ENCODE assay signal across 30 cellular contexts in the genomic region with DNA sequence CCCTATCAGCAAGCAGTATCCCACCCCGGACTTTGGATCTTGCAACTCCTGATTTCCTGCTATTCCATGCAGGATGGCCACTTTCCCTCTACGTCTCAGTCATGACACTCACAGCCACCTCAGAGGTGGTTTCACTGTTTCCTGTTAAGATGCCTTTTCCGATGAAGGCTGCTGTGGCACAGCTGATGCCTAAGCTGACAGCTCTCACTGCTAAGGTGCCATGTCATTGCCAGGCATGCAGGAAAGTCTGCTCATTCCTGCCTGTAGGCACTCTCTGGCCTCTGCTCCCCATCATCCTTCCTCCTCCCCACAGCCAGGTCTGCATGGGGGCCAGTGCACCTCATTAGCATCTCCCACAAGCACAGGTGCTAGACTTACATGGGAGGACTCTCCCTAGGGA.
"Had no signal": no experiment of that assay in that cellular context is flagged by ENCODE, and none has a peak within 500 bp of the region (broad histone marks: within the 10 kb centered on the region; RNA-seq: fewer than 3 reads in every experiment).

No MANE protein-coding gene starts in this region.

- H3K4me1 ChIP-seq: left lung, lower lobe of right lung, right lobe of liver, tibial nerve, uterus had no signal

- H3K4me3 Mint-ChIP-seq: immature natural killer cell; naive thymus-derived CD8-positive, alpha-beta T cell; nephron; neural crest cell; stimulated activated memory B cell treated with anti-CD40 and anti-IgM and Interleukin-4, amounts not matched to agents 10 μg/mL and 1 μg/mL and 100 μg/mL, for 72 hours; stimulated activated naive CD8-positive, alpha-beta T cell treated with anti-CD3 and anti-CD28 coated beads, Interleukin-15, amount 100 ng/mL, for 72 hours; type B pancreatic cell had no signal

- H3K27ac Mint-ChIP-seq: immature natural killer cell; naive thymus-derived CD8-positive, alpha-beta T cell; nephron; progenitor cell of endocrine pancreas; stimulated activated memory B cell treated with anti-CD40 and anti-IgM and Interleukin-4, amounts not matched to agents 10 μg/mL and 1 μg/mL and 100 μg/mL, for 72 hours; stimulated activated naive CD8-positive, alpha-beta T cell treated with anti-CD3 and anti-CD28 coated beads, Interleukin-15, amount 100 ng/mL, for 72 hours; type B pancreatic cell had no signal

- H3K36me3 ChIP-seq: left lung, lower lobe of right lung, neutrophil, ovary, right atrium auricular region, right lobe of liver, tibial nerve, uterus had no signal

- H3K27ac ChIP-seq: left lung, lower lobe of right lung, neutrophil, ovary, right atrium auricular region, right lobe of liver, tibial nerve, uterus had no signal

- H3K9me3 ChIP-seq: left lung, lower lobe of right lung, neutrophil, ovary, right atrium auricular region, right lobe of liver, tibial nerve, uterus had no signal

- H3K9me3 Mint-ChIP-seq: nephron, neural crest cell, type B pancreatic cell had no signal

- H3K4me3 ChIP-seq: left lung, lower lobe of right lung, ovary, right atrium auricular region, right lobe of liver, smooth muscle cell, tibial nerve, uterus had no signal

- H3K27me3 ChIP-seq: neutrophil, ovary, right atrium auricular region, right lobe of liver, tibial nerve, uterus had no signal

- H3K4me1 Mint-ChIP-seq: immature natural killer cell; nephron; neural crest cell; stimulated activated memory B cell treated with anti-CD40 and anti-IgM and Interleukin-4, amounts not matched to agents 10 μg/mL and 1 μg/mL and 100 μg/mL, for 72 hours; stimulated activated naive CD8-positive, alpha-beta T cell treated with anti-CD3 and anti-CD28 coated beads, Interleukin-15, amount 100 ng/mL, for 72 hours had no signal

- FAIRE-seq: islet of Langerhans, kidney had no signal

- H3K36me3 Mint-ChIP-seq: immature natural killer cell; naive thymus-derived CD8-positive, alpha-beta T cell; stimulated activated memory B cell treated with anti-CD40 and anti-IgM and Interleukin-4, amounts not matched to agents 10 μg/mL and 1 μg/mL and 100 μg/mL, for 72 hours; type B pancreatic cell had no signal

- DNase-seq: hypothalamus; immature natural killer cell; kidney; left colon; left lung; lower lobe of right lung; mammary epithelial cell; mesenchymal stem cell; naive thymus-derived CD8-positive, alpha-beta T cell; occipital lobe; ovary; right lobe of liver; stimulated activated CD4-positive, alpha-beta T cell treated with anti-CD3 and anti-CD28 coated beads, Interleukin-1b, Interleukin-23, amount 100 ng/mL, for 48 hours; stimulated activated CD4-positive, alpha-beta T cell treated with anti-CD3 and anti-CD28 coated beads, Interleukin-2, amount 100 ng/mL, for 48 hours; stimulated activated CD4-positive, alpha-beta T cell treated with anti-CD3 and anti-CD28 coated beads, Interleukin-4, amount 100 ng/mL, for 4 hours; stimulated activated CD8-positive, alpha-beta memory T cell treated with anti-CD3 and anti-CD28 coated beads, Interleukin-4, amount 100 ng/mL, for 48 hours; stimulated activated naive CD4-positive, alpha-beta T cell treated with Interleukin-2 at 50 U/mL for 16 hours; stimulated activated naive CD8-positive, alpha-beta T cell treated with anti-CD3 and anti-CD28 coated beads, Interleukin-15, amount 100 ng/mL, for 72 hours; substantia nigra; uterus had no signal

- H3K27me3 Mint-ChIP-seq: stimulated activated memory B cell treated with anti-CD40 and anti-IgM and Interleukin-4, amounts not matched to agents 10 μg/mL and 1 μg/mL and 100 μg/mL, for 72 hours; stimulated activated naive CD8-positive, alpha-beta T cell treated with anti-CD3 and anti-CD28 coated beads, Interleukin-15, amount 100 ng/mL, for 72 hours had no signal
